8 cellular contexts compared by ENCODE assay signal in the genomic region with DNA sequence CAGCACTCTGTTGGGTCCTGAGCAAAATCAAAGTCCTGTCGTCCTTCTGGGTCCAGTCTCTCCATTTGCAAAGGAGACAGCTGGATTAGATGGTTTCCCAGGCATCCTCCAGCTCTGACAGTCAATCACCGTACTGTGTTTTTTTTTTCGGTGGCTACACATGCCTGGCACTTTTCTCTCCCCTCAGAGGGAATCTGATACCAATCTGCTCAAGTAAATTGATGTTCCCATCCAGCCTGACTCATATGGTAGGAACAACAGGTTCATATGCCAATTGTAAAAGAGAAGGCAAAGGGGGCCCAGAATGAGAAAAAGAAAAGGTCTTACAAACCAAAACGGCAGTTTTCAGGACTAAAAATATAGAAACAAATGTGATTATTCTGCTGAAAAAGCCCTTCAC. TPM values are rescaled to one million over a fixed set of nuclear protein-coding genes. Genes with fewer than 3 reads are reported as not detected.
DNase-seq lines count a peak whose midpoint lies in the region; ATAC-seq and TF ChIP-seq lines count a peak whose summit lies in the region.

No MANE protein-coding gene starts in this region.

- peak overlapping the region; percentile 86 for H3K4me3 Mint-ChIP-seq in progenitor cell of endocrine pancreas (ENCODE audit: low read depth)

- H3K36me3 ChIP-seq in left lung: no peaks in the 10 kb centered on the region

- H3K27ac ChIP-seq in left lung: no peak overlapping the region

- ATAC-seq in HG02852 (IDR thresholded peaks at IDR 0.05; ENCODE audit: unreplicated experiment) (no peak), HG03108 (IDR thresholded peaks at IDR 0.05; ENCODE audit: unreplicated experiment) (no peak), left lung (no peak)

- H3K4me3 ChIP-seq in epithelial cell of proximal tubule (ENCODE audit: low read depth, low read length) (peak overlapping the region; percentile 89), left lung (peak overlapping the region in 1 of 2 donors; percentile 91)

- TF ChIP-seq CTCF in epithelial cell of proximal tubule (conservative IDR thresholded peaks at IDR 0.05; ENCODE audit: low read depth, low read length): no peak
- TF ChIP-seq CTCF in progenitor cell of endocrine pancreas (IDR thresholded peaks at IDR 0.05; ENCODE audit: unreplicated experiment): no peak
- TF ChIP-seq CTCF in left lung (IDR thresholded peaks at IDR 0.05): no peak

- H3K27me3 Mint-ChIP-seq in progenitor cell of endocrine pancreas: no peaks in the 10 kb centered on the region

- no peaks in the 10 kb centered on the region for H3K9me3 Mint-ChIP-seq in progenitor cell of endocrine pancreas (ENCODE audit: low read depth)

- no peaks in the 10 kb centered on the region for H3K9me3 ChIP-seq in left lung

- no peaks in the 10 kb centered on the region for H3K36me3 Mint-ChIP-seq in progenitor cell of endocrine pancreas (ENCODE audit: insufficient read depth)

- H3K27ac Mint-ChIP-seq in progenitor cell of endocrine pancreas: peak overlapping the region; percentile 86

- peaks cover 16% of the 10 kb centered on the region for H3K4me1 Mint-ChIP-seq in progenitor cell of endocrine pancreas (ENCODE audit: low read depth)

- intact Hi-C loops in left lung (cut with DNase I): no loop called here

- H3K4me1 ChIP-seq in left lung: peaks cover 0 to 28% of the 10 kb centered on the region in 2 donors

- DNase-seq in Daoy (ENCODE audit: low read depth) (peak; percentile 44), NCI-H82 treated with DMSO at 0.1 percent for 48 hours (lab: John Stamatoyannopoulos, UW; ENCODE audit: unreplicated experiment) (peak; percentile 94), epithelial cell of proximal tubule (ENCODE audit: low read depth) (no peak), progenitor cell of endocrine pancreas (ENCODE audit: low spot score, unreplicated experiment) (no peak), NCI-H1417 treated with DMSO at 0.1 percent for 48 hours (lab: John Stamatoyannopoulos, UW) (no peak), left lung (no peak)

- peaks cover 0 to 10% of the 10 kb centered on the region in 2 donors for H3K27me3 ChIP-seq in left lung

RNA-seq across cellular contexts. Expression of a gene that starts 1.2 kb away (rescaled TPM):
- 4.9 and 7.0 TPM in 2 replicates for total RNA-seq in Daoy (2014; rRNA removed; shearing (Covaris generic))
- total RNA-seq in epithelial cell of proximal tubule: 2.9 and 4.9 TPM in 2 replicates
- 22.0 TPM in 2 replicates for total RNA-seq in progenitor cell of endocrine pancreas
- total RNA-seq in left lung: 1 to 10 TPM; 8.0 to 8.2 TPM

RNA-seq across cellular contexts. Expression of a gene that starts 17.4 kb away (rescaled TPM):
- 512 and 562 TPM in 2 replicates for total RNA-seq in Daoy (2014; rRNA removed; shearing (Covaris generic))
- total RNA-seq in epithelial cell of proximal tubule (159 and 261 TPM in 2 replicates), progenitor cell of endocrine pancreas (100 and 103 TPM in 2 replicates), left lung (10 to 100 TPM; 65.5 to 94.1 TPM)

Comparison
In these comparisons a context has a peak if more than half of its experiments do, and no peak if none do; other contexts are left out.
1. DNase-seq: peak in Daoy (single experiment) and NCI-H82 treated with DMSO at 0.1 percent for 48 hours (single experiment); none in epithelial cell of proximal tubule (single experiment), progenitor cell of endocrine pancreas (single experiment), NCI-H1417 treated with DMSO at 0.1 percent for 48 hours (single experiment) and left lung (0 of 2).